ENCODE assay signal across 8 cellular contexts in the genomic region with DNA sequence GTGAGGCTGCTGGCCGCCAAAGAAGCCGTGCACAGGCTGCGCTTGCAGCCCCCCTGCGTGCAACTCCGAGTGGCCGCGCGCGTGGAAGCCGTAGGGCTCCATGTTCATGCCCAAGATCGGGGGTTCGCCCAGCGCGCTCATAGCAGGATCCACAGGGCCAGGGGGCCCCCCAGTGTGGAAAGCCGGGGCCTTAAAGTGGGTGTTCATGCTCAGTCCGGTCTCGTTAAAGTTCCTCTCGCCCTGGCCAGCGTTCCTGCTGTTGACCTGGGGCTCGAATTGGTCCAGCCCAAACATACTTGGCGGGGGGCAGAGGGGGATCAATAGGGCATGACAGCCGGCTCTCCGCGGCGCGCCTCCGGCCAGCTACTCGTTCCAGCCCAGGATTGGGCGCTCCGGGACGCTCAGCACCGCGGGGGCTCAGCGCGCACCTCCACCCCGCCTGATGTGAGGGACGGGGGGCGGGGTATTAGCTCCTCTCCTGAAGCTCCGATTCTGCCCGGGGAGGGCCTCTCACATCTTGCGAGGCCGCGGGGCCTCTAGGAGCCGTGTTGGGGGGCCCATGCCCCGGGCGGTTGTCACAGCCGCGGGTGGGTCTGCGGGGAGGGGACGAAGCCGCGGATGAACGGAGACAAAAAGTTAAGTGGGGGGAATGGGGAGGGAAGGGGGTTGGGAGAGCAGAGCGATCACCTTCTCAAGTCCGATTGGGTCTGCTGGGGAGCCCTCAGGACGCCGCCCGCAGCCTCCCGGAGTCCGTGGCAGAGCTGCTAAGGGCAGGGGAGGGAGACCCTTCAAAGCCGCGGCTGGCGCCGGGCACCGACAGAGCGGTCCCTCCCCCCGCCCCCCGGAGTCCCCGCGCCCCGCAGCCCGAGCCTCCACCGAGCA. TPM values are rescaled to one million over a fixed set of nuclear protein-coding genes. Genes with fewer than 3 reads are reported as not detected.
A peak's percentile ranks its signal among the peaks of the same experiment; 100 is the strongest.
DNase-seq lines count a peak whose midpoint lies in the region; ATAC-seq, FAIRE-seq and TF ChIP-seq lines count a peak whose summit lies in the region.

No MANE protein-coding gene starts in this region.

- H3K27me3 ChIP-seq in lung (ENCODE audit: control insufficient read depth, insufficient read depth), result no peaks in the 10 kb centered on the region

- FAIRE-seq in urothelium cell line (lab: Jason Lieb, UNC), result peak; percentile 87

- TF ChIP-seq CTCF in coronary artery (IDR thresholded peaks at IDR 0.05) (no peak), lung (IDR thresholded peaks at IDR 0.05; ENCODE audit: control extremely low read depth, extremely low read depth) (no peak), GM10248 (IDR thresholded peaks at IDR 0.05; ENCODE audit: control extremely low read depth, extremely low read depth, low read depth, missing control alignments) (no peak)

- DNase-seq in activated naive CD4-positive, alpha-beta T cell treated with anti-CD3 and anti-CD28 coated beads, Interleukin-2, amount 50 U/mL, for 16 hours, result peak; percentile 13
- DNase-seq in activated naive CD4-positive, alpha-beta T cell treated with Interleukin-2 at 50 U/mL for 16 hours, result no peak
- DNase-seq in coronary artery (ENCODE audit: low spot score) (no peak), lung (ENCODE audit: low spot score) (no peak), urothelium cell line (ENCODE audit: low spot score) (peak; percentile 81), inferior parietal cortex (ENCODE audit: extremely low spot score) (no peak), GM10248 (ENCODE audit: extremely low spot score) (no peak), NCI-H1930 (lab: John Stamatoyannopoulos, UW) (no peak)

- H3K9me3 ChIP-seq in lung (ENCODE audit: control insufficient read depth in 2 of 2, insufficient read depth in 1 of 2, low read length in 1 of 2), result peaks cover 0 to 3% of the 10 kb centered on the region in 2 donors

- peaks cover 0 to 15% of the 10 kb centered on the region in 2 donors for H3K4me1 ChIP-seq in lung (ENCODE audit: control insufficient read depth in 2 of 2, insufficient read depth in 2 of 2, low read length in 2 of 2)

- H3K4me3 ChIP-seq in coronary artery (peak overlapping the region; percentile 98), lung (peak overlapping the region; percentile 65)

- CTCF ChIA-PET in GM10248 (lab: Yijun Ruan, JAX), result no interaction called here

- H3K36me3 ChIP-seq in lung (ENCODE audit: control insufficient read depth in 2 of 2, insufficient read depth in 2 of 2, low read length in 2 of 2), result peaks cover 0 to 2% of the 10 kb centered on the region in 2 donors

- ATAC-seq in lung (ENCODE audit: insufficient read depth, low FRiP score), result no peak

- POLR2A ChIA-PET in GM10248 (lab: Yijun Ruan, JAX), result no interaction called here

- peak overlapping the region; percentile 94 to 98 for H3K27ac ChIP-seq in coronary artery
- H3K27ac ChIP-seq in lung (ENCODE audit: low read depth in 1 of 2, low read length in 1 of 2), result peak overlapping the region; percentile 24 to 43

- whole genome bisulfite sequencing in lung, 2 donors, result 4% methylated on average over 63 to 73 of the region's 73 CpGs

RNA-seq across cellular contexts. Expression of gene MN1, which starts 1.1 kb away (rescaled TPM):
- 1 to 10 TPM; 4.7 to 6.5 TPM for total RNA-seq in lung
- 1 to 10 TPM; 2.4 to 2.5 TPM for polyA plus RNA-seq in lung

Comparison
In these comparisons a context has a peak if more than half of its experiments do, and no peak if none do; other contexts are left out.
1. DNase-seq: peak in activated naive CD4-positive, alpha-beta T cell treated with anti-CD3 and anti-CD28 coated beads, Interleukin-2, amount 50 U/mL, for 16 hours (single experiment) and urothelium cell line (single experiment); none in activated naive CD4-positive, alpha-beta T cell treated with Interleukin-2 at 50 U/mL for 16 hours (single experiment), coronary artery (single experiment), lung (single experiment), inferior parietal cortex (single experiment), GM10248 (single experiment) and NCI-H1930 (0 of 2).